13 cellular contexts compared by ENCODE assay signal in the genomic region with DNA sequence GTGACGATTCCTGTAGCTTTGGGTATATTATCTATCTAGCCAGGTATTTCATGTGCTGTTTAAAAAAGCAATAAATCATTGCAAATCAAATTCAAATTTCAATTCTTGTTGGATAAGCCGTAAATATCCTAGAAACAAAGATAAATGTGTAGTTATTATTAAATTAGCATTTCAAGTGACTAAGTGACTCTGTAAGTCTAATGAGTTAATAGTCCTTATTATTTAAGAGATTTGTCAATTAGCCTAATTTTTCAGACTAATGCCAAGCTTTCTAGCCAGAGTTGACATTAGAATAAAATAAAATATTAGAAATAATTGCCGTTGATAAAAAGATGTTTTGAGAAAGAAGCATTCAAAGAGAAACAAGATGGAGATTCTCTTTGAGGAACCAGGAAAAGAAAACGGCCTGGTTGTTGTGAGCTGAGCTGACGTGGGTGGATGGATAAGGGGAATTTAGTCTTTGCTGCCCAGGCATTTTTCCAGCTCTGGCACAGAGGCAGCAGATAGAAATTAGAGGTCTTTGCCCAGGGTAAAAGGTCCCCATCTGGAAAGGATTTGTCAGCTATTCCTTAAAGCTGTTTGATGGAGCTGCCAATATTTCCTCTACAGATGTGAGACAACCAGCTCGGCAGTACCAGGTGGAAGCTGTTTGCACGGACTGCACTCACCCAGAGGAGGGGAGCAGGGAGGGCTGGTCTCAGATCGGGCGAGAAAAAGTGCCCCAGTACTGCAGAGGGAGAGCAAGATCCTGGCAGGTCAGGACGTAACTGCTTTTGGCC.
A peak's percentile ranks its signal among the peaks of the same experiment; 100 is the strongest.
DNase-seq lines count a peak whose midpoint lies in the region; ATAC-seq, FAIRE-seq and TF ChIP-seq lines count a peak whose summit lies in the region.
"Had no signal": no experiment of that assay in that cellular context is flagged by ENCODE, and none has a peak within 500 bp of the region (broad histone marks: within the 10 kb centered on the region; RNA-seq: fewer than 3 reads in every experiment).

No MANE protein-coding gene starts in this region.

- no peaks in the 10 kb centered on the region for H3K27me3 ChIP-seq in gastroesophageal sphincter
- H3K27me3 ChIP-seq: BLaER1 had no signal

- H3K4me1 ChIP-seq in gastroesophageal sphincter: no peaks in the 10 kb centered on the region
- H3K4me1 ChIP-seq: BLaER1 had no signal

- TF ChIP-seq EP300 in gastroesophageal sphincter (IDR thresholded peaks at IDR 0.05): no peak

- no peak for TF ChIP-seq POLR2A in gastroesophageal sphincter (IDR thresholded peaks at IDR 0.05)

- FAIRE-seq in urothelium cell line (lab: Jason Lieb, UNC): no peak
- FAIRE-seq: GM19239 had no signal

- peaks cover 7% of the 10 kb centered on the region for H3K9me3 Mint-ChIP-seq in progenitor cell of endocrine pancreas (ENCODE audit: low read depth)
- H3K9me3 Mint-ChIP-seq: central memory CD8-positive, alpha-beta T cell; natural killer cell treated with Interleukin-12 subunit alpha and Interleukin-12 subunit beta and Interleukin-15 and Interleukin-18, amount 100 ng/mL, for 72 hours had no signal

- TF ChIP-seq CTCF in gastroesophageal sphincter (IDR thresholded peaks at IDR 0.05): no peak
- TF ChIP-seq CTCF in progenitor cell of endocrine pancreas (IDR thresholded peaks at IDR 0.05; ENCODE audit: unreplicated experiment): no peak

- H3K9me3 ChIP-seq in gastroesophageal sphincter: peaks cover 0 to 14% (median 0%) of the 10 kb centered on the region in 3 donors

- H3K36me3 Mint-ChIP-seq in progenitor cell of endocrine pancreas (ENCODE audit: insufficient read depth): no peaks in the 10 kb centered on the region
- H3K36me3 Mint-ChIP-seq: natural killer cell treated with Interleukin-12 subunit alpha and Interleukin-12 subunit beta and Interleukin-15 and Interleukin-18, amount 100 ng/mL, for 72 hours had no signal

- DNase-seq in CD1c-positive myeloid dendritic cell (ENCODE audit: extremely low spot score) (peak; percentile 1), SHP77 (lab: John Stamatoyannopoulos, UW) (peak; percentile 17 to 54), progenitor cell of endocrine pancreas (ENCODE audit: low spot score, unreplicated experiment) (no peak), NCI-H187 (lab: John Stamatoyannopoulos, UW) (no peak), urothelium cell line (ENCODE audit: low spot score) (no peak)
- DNase-seq: stimulated activated CD4-positive, alpha-beta T cell treated with anti-CD3 and anti-CD28 coated beads, Interleukin-4, amount 100 ng/mL, for 1 hour had no signal

- H3K4me3 ChIP-seq in gastroesophageal sphincter: no peak overlapping the region
- H3K4me3 ChIP-seq: BLaER1 had no signal

- H3K4me3 Mint-ChIP-seq in progenitor cell of endocrine pancreas (ENCODE audit: low read depth): no peak overlapping the region
- H3K4me3 Mint-ChIP-seq: central memory CD8-positive, alpha-beta T cell; natural killer cell treated with Interleukin-12 subunit alpha and Interleukin-12 subunit beta and Interleukin-15 and Interleukin-18, amount 100 ng/mL, for 72 hours had no signal

- peak overlapping the region in 3 of 4 donors; percentile 7 to 43 (median 33) for H3K27ac ChIP-seq in gastroesophageal sphincter
- H3K27ac ChIP-seq: BLaER1 had no signal

- ATAC-seq in gastroesophageal sphincter: no peak
- no peak for ATAC-seq in HG03280 (IDR thresholded peaks at IDR 0.05; ENCODE audit: unreplicated experiment)
- ATAC-seq in GM18870 (IDR thresholded peaks at IDR 0.05; ENCODE audit: unreplicated experiment): no peak
- ATAC-seq: natural killer cell treated with Interleukin-12 subunit alpha and Interleukin-12 subunit beta and Interleukin-15 and Interleukin-18, amount 100 ng/mL, for 72 hours had no signal

- peak overlapping the region; percentile 67 for H3K27ac Mint-ChIP-seq in progenitor cell of endocrine pancreas
- H3K27ac Mint-ChIP-seq: natural killer cell treated with Interleukin-12 subunit alpha and Interleukin-12 subunit beta and Interleukin-15 and Interleukin-18, amount 100 ng/mL, for 72 hours had no signal

- peaks cover 2% of the 10 kb centered on the region for H3K4me1 Mint-ChIP-seq in progenitor cell of endocrine pancreas (ENCODE audit: low read depth)
- H3K4me1 Mint-ChIP-seq: central memory CD8-positive, alpha-beta T cell had no signal

- H3K27me3 Mint-ChIP-seq in progenitor cell of endocrine pancreas: peaks cover 3% of the 10 kb centered on the region

- H3K36me3 ChIP-seq in gastroesophageal sphincter: no peaks in the 10 kb centered on the region
- H3K36me3 ChIP-seq: BLaER1 had no signal

- WGBS in gastroesophageal sphincter (ENCODE audit: low coverage in 1 of 2), 2 donors: 40 to 64% methylated on average over 8 to 10 of the region's 10 CpGs

Comparison
In these comparisons a context has a peak if more than half of its experiments do, and no peak if none do; other contexts are left out.
1. DNase-seq: peak in CD1c-positive myeloid dendritic cell (single experiment) and SHP77 (2 of 2); none in progenitor cell of endocrine pancreas (single experiment), NCI-H187 (0 of 2) and urothelium cell line (single experiment).